Comparison of ENCODE assay signal across 8 cellular contexts in the genomic region with DNA sequence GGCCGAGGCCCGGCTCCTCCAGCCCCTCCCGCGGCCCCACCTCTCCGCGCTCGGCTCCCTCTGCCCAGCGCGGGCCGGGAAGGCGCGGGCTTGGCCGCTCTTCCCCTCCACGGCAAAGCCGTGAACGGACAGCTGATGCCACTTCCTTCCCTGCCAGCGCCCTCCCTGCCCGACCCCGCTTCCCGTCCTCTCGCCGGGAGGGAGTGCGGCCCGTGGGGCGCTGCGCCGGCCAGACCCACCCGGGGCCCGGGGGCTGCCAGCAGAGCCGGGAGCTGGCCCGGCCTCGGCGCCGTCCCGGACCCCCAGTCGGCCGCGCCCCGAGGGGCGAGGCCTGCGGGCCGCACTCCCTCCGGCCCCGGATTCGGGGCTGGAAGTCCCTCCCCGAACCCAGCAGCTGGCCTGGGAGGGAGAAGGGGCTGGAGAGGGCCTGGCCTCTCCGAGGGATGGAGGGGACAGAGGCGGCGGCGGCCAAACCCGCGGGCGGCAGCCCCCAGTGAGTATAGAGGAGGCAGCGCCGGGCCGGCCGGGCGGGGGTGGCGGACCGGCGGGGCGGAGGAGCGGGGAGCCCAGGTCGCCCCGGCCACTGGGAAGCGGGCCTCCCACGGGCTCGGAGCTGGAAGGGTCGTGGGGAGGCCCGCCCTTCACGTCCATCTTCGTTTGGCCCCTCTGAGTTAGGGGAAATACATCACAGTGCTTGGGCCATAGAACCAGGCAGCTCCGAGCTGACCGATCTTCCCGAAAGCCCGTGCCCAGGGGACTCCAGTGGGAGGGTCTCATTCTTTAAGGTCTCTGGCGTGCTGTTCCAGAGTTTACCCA. TPM values are rescaled to one million over a fixed set of nuclear protein-coding genes. Genes with fewer than 3 reads are reported as not detected.
DNase-seq lines count a peak whose midpoint lies in the region; ATAC-seq and TF ChIP-seq lines count a peak whose summit lies in the region.

A gene with protein sequence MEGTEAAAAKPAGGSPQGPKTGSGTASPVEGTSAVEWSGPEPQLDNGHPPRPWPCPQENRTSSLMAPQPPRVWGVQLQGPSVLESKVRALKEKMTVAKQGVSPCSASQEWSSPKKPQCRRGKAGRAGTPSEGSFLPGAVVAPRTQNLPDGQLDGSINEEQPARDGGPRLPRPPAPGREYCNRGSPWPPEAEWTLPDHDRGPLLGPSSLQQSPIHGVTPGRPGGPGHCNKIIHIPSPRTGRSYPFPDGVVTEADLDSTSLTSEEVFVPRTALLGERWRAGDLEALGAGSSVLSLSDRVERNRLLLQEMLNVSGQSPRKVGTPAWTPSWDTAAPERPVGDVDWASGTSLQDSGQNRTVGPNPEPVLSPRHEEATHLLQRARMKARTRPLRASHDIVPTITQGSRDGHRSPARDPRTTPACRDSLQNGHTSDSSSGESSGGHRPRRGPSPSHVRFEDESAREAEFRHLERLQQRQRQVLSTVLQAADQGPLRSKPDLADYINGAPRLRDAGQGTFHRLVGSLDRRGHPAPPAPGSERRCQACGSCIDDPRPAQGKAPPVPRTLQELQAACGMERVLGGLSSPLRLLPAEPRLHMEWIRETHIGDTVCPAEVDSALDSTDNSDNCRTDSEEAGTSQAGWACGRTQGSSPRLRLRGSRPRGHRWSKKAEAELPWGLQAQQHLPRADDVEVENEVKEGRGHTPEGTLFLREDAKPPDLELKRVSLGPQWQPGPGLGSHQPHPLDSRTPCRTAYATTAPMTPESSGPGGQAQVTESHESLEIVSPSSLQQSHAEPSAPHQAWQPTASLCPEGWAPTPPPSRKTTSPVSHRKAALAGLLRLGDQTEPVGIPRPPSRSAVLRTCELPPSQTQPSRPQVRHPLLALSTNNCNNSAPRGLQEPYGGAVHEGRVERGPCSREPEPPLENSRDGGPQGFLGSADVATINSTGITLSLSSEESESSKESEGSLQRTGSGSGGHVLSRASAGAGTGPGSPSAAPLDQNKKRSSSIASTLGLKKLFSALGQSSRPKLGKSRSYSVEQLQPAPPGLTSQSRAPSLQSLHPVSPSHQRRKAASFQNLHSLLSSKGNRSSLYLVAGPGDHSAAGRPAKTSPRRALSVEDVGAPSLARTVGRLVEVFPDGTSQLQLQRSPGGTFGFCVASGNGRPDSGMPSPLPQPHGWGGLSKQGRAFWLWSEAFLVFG (plus strand): TSS at position 97 of the 816 bp plus-strand sequence. CDS start 347 bp downstream, at position 444.

- no peak within 1 kb of the TSS for H3K27ac ChIP-seq in OCI-LY7 (ENCODE audit: low read depth, low read length, poor library complexity, severe bottlenecking)

- no peaks in the 10 kb centered on the region for H3K36me3 ChIP-seq in OCI-LY7 (ENCODE audit: insufficient read depth, low read length)

- no TSS peak for BruUV-seq in OCI-LY7 (replicated peaks; lab: Mats Ljungman, UMichigan)

- intact Hi-C loops in OCI-LY7 (cut with micrococcal nuclease; ENCODE audit: unreplicated experiment) = no loop called here

- POLR2A ChIA-PET in OCI-LY7 (lab: Charles Lee) = no interaction called here

- H3K27ac Mint-ChIP-seq in T-helper 1 cell treated with Interleukin-12 subunit alpha and Interleukin-12 subunit beta and Interleukin-4 antibody, amounts not matched to agents 30 μg/mL and 1 μg/mL, for 36 hours = no peak within 1 kb of the TSS
- H3K27ac Mint-ChIP-seq in T-helper 17 cell = no peak within 1 kb of the TSS
- H3K27ac Mint-ChIP-seq in natural killer cell treated with Interleukin-12 subunit alpha and Interleukin-12 subunit beta and Interleukin-15 and Interleukin-18, amount 100 ng/mL, for 72 hours = no peak within 1 kb of the TSS

- peaks cover 17% of the 10 kb centered on the region for H3K4me1 Mint-ChIP-seq in T-helper 1 cell treated with Interleukin-12 subunit alpha and Interleukin-12 subunit beta and Interleukin-4 antibody, amounts not matched to agents 30 μg/mL and 1 μg/mL, for 36 hours (ENCODE audit: low read depth)
- H3K4me1 Mint-ChIP-seq in T-helper 17 cell = peaks cover 9% of the 10 kb centered on the region
- H3K4me1 Mint-ChIP-seq in natural killer cell treated with Interleukin-12 subunit alpha and Interleukin-12 subunit beta and Interleukin-15 and Interleukin-18, amount 100 ng/mL, for 72 hours (ENCODE audit: low read depth in 2 of 2) = peaks cover 8 to 12% of the 10 kb centered on the region in 2 donors

- CTCF ChIA-PET in OCI-LY7 (lab: Charles Lee; ENCODE audit: unreplicated experiment) = no interaction called here

- no peaks in the 10 kb centered on the region for H3K9me2 ChIP-seq in OCI-LY7 (ENCODE audit: insufficient read depth, low read length)

- H3K9me3 Mint-ChIP-seq in T-helper 1 cell treated with Interleukin-12 subunit alpha and Interleukin-12 subunit beta and Interleukin-4 antibody, amounts not matched to agents 30 μg/mL and 1 μg/mL, for 36 hours = no peaks in the 10 kb centered on the region
- no peaks in the 10 kb centered on the region for H3K9me3 Mint-ChIP-seq in natural killer cell treated with Interleukin-12 subunit alpha and Interleukin-12 subunit beta and Interleukin-15 and Interleukin-18, amount 100 ng/mL, for 72 hours

- no peaks in the 10 kb centered on the region for H3K4me1 ChIP-seq in OCI-LY7 (ENCODE audit: insufficient read depth, low read length, poor library complexity, severe bottlenecking)

- H3K27me3 Mint-ChIP-seq in T-helper 1 cell treated with Interleukin-12 subunit alpha and Interleukin-12 subunit beta and Interleukin-4 antibody, amounts not matched to agents 30 μg/mL and 1 μg/mL, for 36 hours (ENCODE audit: low read depth) = peaks cover 38% of the 10 kb centered on the region
- H3K27me3 Mint-ChIP-seq in T-helper 17 cell = peaks cover 57% of the 10 kb centered on the region
- H3K27me3 Mint-ChIP-seq in natural killer cell treated with Interleukin-12 subunit alpha and Interleukin-12 subunit beta and Interleukin-15 and Interleukin-18, amount 100 ng/mL, for 72 hours = peaks cover 17 to 36% of the 10 kb centered on the region in 2 donors

- H3K9me3 ChIP-seq in T-helper 17 cell (ENCODE audit: control insufficient read depth, low read length, poor library complexity, severe bottlenecking) = no peaks in the 10 kb centered on the region
- H3K9me3 ChIP-seq in OCI-LY7 (ENCODE audit: low read length) = no peaks in the 10 kb centered on the region

- no peak within 1 kb of the TSS for H3K4me2 ChIP-seq in OCI-LY7 (ENCODE audit: low read length)

- peak within 1 kb of the TSS; percentile 60 for H3K4me3 ChIP-seq in fibroblast of villous mesenchyme (ENCODE audit: low read depth, low read length)
- no peak within 1 kb of the TSS for H3K4me3 ChIP-seq in OCI-LY7 (ENCODE audit: low read depth, low read length, poor library complexity, severe bottlenecking)

- no peaks in the 10 kb centered on the region for H3K79me2 ChIP-seq in OCI-LY7 (ENCODE audit: insufficient read depth, low read depth, low read length)

- H2AFZ ChIP-seq in OCI-LY7 (ENCODE audit: low read length) = no peak within 1 kb of the TSS

- ATAC-seq in T-helper 17 cell = no peak
- peak; percentile 26 to 62 for ATAC-seq in natural killer cell treated with Interleukin-12 subunit alpha and Interleukin-12 subunit beta and Interleukin-15 and Interleukin-18, amount 100 ng/mL, for 72 hours

- no peak for TF ChIP-seq CTCF in fibroblast of villous mesenchyme (IDR thresholded peaks at IDR 0.05; ENCODE audit: insufficient read depth, low read depth, low read length)
- no peak for TF ChIP-seq CTCF in OCI-LY7 (conservative IDR thresholded peaks at IDR 0.05; ENCODE audit: low read length)

- no peaks in the 10 kb centered on the region for H4K20me1 ChIP-seq in OCI-LY7 (ENCODE audit: insufficient read depth, low read length)

- no peaks in the 10 kb centered on the region for H3K36me3 Mint-ChIP-seq in T-helper 1 cell treated with Interleukin-12 subunit alpha and Interleukin-12 subunit beta and Interleukin-4 antibody, amounts not matched to agents 30 μg/mL and 1 μg/mL, for 36 hours (ENCODE audit: low read depth)
- peaks cover 2% of the 10 kb centered on the region for H3K36me3 Mint-ChIP-seq in T-helper 17 cell (ENCODE audit: low read depth)
- H3K36me3 Mint-ChIP-seq in natural killer cell treated with Interleukin-12 subunit alpha and Interleukin-12 subunit beta and Interleukin-15 and Interleukin-18, amount 100 ng/mL, for 72 hours = no peaks in the 10 kb centered on the region

- DNase-seq in T-helper 1 cell = no peak
- no peak for DNase-seq in T-helper 17 cell
- DNase-seq in fibroblast of villous mesenchyme (ENCODE audit: low read depth) = peak; percentile 45
- peak; percentile 61 for DNase-seq in natural killer cell treated with Interleukin-12 subunit alpha and Interleukin-12 subunit beta and Interleukin-15 and Interleukin-18, amount 100 ng/mL, for 72 hours (ENCODE audit: low spot score)
- no peak for DNase-seq in DMS79 treated with DMSO at 0.1 percent for 48 hours (lab: John Stamatoyannopoulos, UW)
- DNase-seq in activated CD8-positive, alpha-beta memory T cell treated with anti-CD3 and anti-CD28 coated beads, Interleukin-2, amount 50 U/mL, for 4 hours = no peak
- DNase-seq in OCI-LY7 (ENCODE audit: low spot score) = no peak

- H3K4me3 Mint-ChIP-seq in T-helper 1 cell treated with Interleukin-12 subunit alpha and Interleukin-12 subunit beta and Interleukin-4 antibody, amounts not matched to agents 30 μg/mL and 1 μg/mL, for 36 hours = peak within 1 kb of the TSS; percentile 42
- peak within 1 kb of the TSS; percentile 68 for H3K4me3 Mint-ChIP-seq in T-helper 17 cell
- H3K4me3 Mint-ChIP-seq in natural killer cell treated with Interleukin-12 subunit alpha and Interleukin-12 subunit beta and Interleukin-15 and Interleukin-18, amount 100 ng/mL, for 72 hours = peak within 1 kb of the TSS; percentile 52

RNA-seq across cellular contexts. Expression of the gene that starts here (rescaled TPM):
- under 1 TPM; 0.05 to 0.08 TPM for total RNA-seq in T-helper 17 cell
- 6.9 and 8.4 TPM in 2 replicates for total RNA-seq in fibroblast of villous mesenchyme
- under 1 TPM; 0.22 to 0.67 TPM for total RNA-seq in natural killer cell treated with Interleukin-12 subunit alpha and Interleukin-12 subunit beta and Interleukin-15 and Interleukin-18, amount 100 ng/mL, for 72 hours
- total RNA-seq in OCI-LY7 (2014; rRNA removed; shearing (Covaris generic)) = 0.06 and 0.08 TPM in 2 replicates
- total RNA-seq in OCI-LY7 (2022) = 0.80 TPM in 1 of 2 replicates, not detected in the other

Comparison
In these comparisons a context has a peak if more than half of its experiments do, and no peak if none do; other contexts are left out.
1. Peak in DNase-seq and ATAC-seq in natural killer cell treated with Interleukin-12 subunit alpha and Interleukin-12 subunit beta and Interleukin-15 and Interleukin-18, amount 100 ng/mL, for 72 hours; RNA of the gene not detected or under 1 TPM.